In genomic region chr20:62143976-62144825, GRCh38 we compare ENCODE assay signal across 1 cellular context.
A peak's percentile ranks its signal among the peaks of the same experiment; 100 is the strongest.
TF ChIP-seq lines count a peak whose summit lies in the region.

No MANE protein-coding gene starts in this region.

TF ChIP-seq in HepG2, 621 proteins besides CTCF, POLR2A, EP300 and RAD21 (continued from another document and continues in another):
- TF ChIP-seq TERF1 (CRISPR knock-in tag; IDR thresholded peaks at IDR 0.05) (0 out of 2 replicates have a peak, but pooled peaks have one; percentile 30), ARID5B (CRISPR knock-in tag; IDR thresholded peaks at IDR 0.05) (0 out of 2 replicates have a peak, but pooled peaks have one; percentile 20), NONO (IDR thresholded peaks at IDR 0.05) (no peak), NONO (CRISPR knock-in tag; conservative IDR thresholded peaks at IDR 0.05) (peak; percentile 16; the same call in 1 of the 2 replicates), SIN3A (IDR thresholded peaks at IDR 0.05; ENCODE audit: borderline replicate concordance, low read depth, low read length) (peak; percentile 55; the same call in 1 of the 2 replicates), SP4 (CRISPR knock-in tag; IDR thresholded peaks at IDR 0.05) (peak; percentile 38; the same call in 1 of the 2 replicates), ZNF331 (CRISPR knock-in tag; IDR thresholded peaks at IDR 0.05) (0 out of 2 replicates have a peak, but pooled peaks have one; percentile 32), ZNF572 (CRISPR knock-in tag; IDR thresholded peaks at IDR 0.05) (0 out of 2 replicates have a peak, but pooled peaks have one; percentile 30), ZNF138 (CRISPR knock-in tag; IDR thresholded peaks at IDR 0.05; ENCODE audit: low read depth) (peak; percentile 82; the same call in 1 of the 2 replicates), NFKBIZ (CRISPR knock-in tag; IDR thresholded peaks at IDR 0.05) (peak; percentile 18), ZNF142 (CRISPR knock-in tag; IDR thresholded peaks at IDR 0.05) (peak; percentile 27; the same call in 1 of the 2 replicates), STAT5B (CRISPR knock-in tag; IDR thresholded peaks at IDR 0.05) (0 out of 2 replicates have a peak, but pooled peaks have one; percentile 48), ZNF580 (CRISPR knock-in tag; IDR thresholded peaks at IDR 0.05; ENCODE audit: borderline replicate concordance, low read depth) (peak; percentile 58; the same call in 1 of the 2 replicates), ERF (CRISPR knock-in tag; IDR thresholded peaks at IDR 0.05) (peak; percentile 24; the same call in 1 of the 2 replicates), ZNF761 (CRISPR knock-in tag; conservative IDR thresholded peaks at IDR 0.05) (no peak), ZNF598 (CRISPR knock-in tag; IDR thresholded peaks at IDR 0.05; ENCODE audit: borderline replicate concordance) (no peak; the same call in 1 of the 2 replicates), DPF2 (CRISPR knock-in tag; IDR thresholded peaks at IDR 0.05; ENCODE audit: borderline replicate concordance, low read depth) (no peak), ZNF792 (CRISPR knock-in tag; IDR thresholded peaks at IDR 0.05) (no peak; the same call in 1 of the 2 replicates), ASH2L (IDR thresholded peaks at IDR 0.05; ENCODE audit: insufficient read length, low read depth, low read length) (peak; percentile 76), ZXDC (CRISPR knock-in tag; IDR thresholded peaks at IDR 0.05) (0 out of 2 replicates have a peak, but pooled peaks have one; percentile 50), CAMTA2 (CRISPR knock-in tag; IDR thresholded peaks at IDR 0.05; ENCODE audit: borderline replicate concordance) (peak; percentile 65; the same call in 1 of the 2 replicates), SIX4 (CRISPR knock-in tag; IDR thresholded peaks at IDR 0.05) (no peak), PATZ1 (CRISPR knock-in tag; IDR thresholded peaks at IDR 0.05) (0 out of 2 replicates have a peak, but pooled peaks have one; percentile 35), ZNF800 (CRISPR knock-in tag; IDR thresholded peaks at IDR 0.05) (peak; percentile 99), ARNTL (CRISPR knock-in tag; IDR thresholded peaks at IDR 0.05) (peak; percentile 63; the same call in 1 of the 2 replicates), REXO4 (CRISPR knock-in tag; IDR thresholded peaks at IDR 0.05; ENCODE audit: borderline replicate concordance) (peak; percentile 62; the same call in 1 of the 2 replicates), ZNF510 (CRISPR knock-in tag; IDR thresholded peaks at IDR 0.05; ENCODE audit: low read depth) (peak; percentile 90), PRMT3 (CRISPR knock-in tag; IDR thresholded peaks at IDR 0.05; ENCODE audit: borderline replicate concordance, low read depth) (no peak), HOXA9 (CRISPR knock-in tag; IDR thresholded peaks at IDR 0.05; ENCODE audit: borderline replicate concordance) (peak; percentile 21; the same call in 1 of the 2 replicates), HBP1 (CRISPR knock-in tag; IDR thresholded peaks at IDR 0.05; ENCODE audit: low read depth) (peak; percentile 84), ZNF790 (CRISPR knock-in tag; IDR thresholded peaks at IDR 0.05; ENCODE audit: borderline replicate concordance) (0 out of 2 replicates have a peak, but pooled peaks have one; percentile 84), ZNF567 (CRISPR knock-in tag; IDR thresholded peaks at IDR 0.05; ENCODE audit: borderline replicate concordance) (peak; percentile 67; the same call in 1 of the 2 replicates), ETV5 (CRISPR knock-in tag; IDR thresholded peaks at IDR 0.05; ENCODE audit: borderline replicate concordance) (no peak), GABPB1 (CRISPR knock-in tag; IDR thresholded peaks at IDR 0.05) (peak; percentile 74; the same call in 1 of the 2 replicates)
